ENCODE assay signal across 8 cellular contexts in the genomic region with DNA sequence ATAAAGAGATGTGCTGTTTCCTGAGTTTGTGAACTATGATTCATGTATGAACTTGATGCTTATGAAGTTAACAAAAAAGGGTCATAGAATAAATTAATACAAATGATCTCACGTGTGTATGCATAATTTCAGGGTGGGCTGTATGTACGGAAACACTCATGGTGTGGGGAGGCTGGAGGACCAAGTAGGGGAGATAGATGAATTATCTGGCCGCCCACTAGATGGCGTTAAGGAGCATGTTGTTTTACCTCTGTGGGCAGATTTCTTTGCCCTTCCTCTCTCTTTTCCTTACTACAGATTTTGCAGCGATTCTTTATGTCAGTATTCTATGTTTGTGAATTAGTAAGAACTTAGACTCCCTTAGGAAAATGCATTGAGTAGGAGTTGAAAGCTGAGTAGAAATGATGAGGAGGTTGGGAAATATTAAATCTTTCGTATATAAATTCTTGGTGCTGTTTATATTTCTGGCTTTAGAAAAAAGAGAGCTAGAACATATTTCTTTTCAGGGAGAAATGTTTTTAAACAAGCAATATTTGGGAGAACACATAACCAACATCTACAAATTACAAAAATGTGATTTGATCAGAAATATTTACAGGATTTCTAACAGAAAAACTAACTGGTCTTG. TPM values are rescaled to one million over a fixed set of nuclear protein-coding genes. Genes with fewer than 3 reads are reported as not detected.
DNase-seq lines count a peak whose midpoint lies in the region; ATAC-seq and TF ChIP-seq lines count a peak whose summit lies in the region.

No MANE protein-coding gene starts in this region.

- no peaks in the 10 kb centered on the region for H3K36me3 Mint-ChIP-seq in activated B cell treated with CpG ODN at 0.5 μM for 24 hours (ENCODE audit: low read depth)

- H3K4me3 Mint-ChIP-seq in activated B cell treated with CpG ODN at 0.5 μM for 24 hours = no peak overlapping the region

- DNase-seq in NOMO-1 (lab: John Stamatoyannopoulos, UW; ENCODE audit: unreplicated experiment in 2 of 2) (peak; percentile 20 to 34), NOMO-1 treated with dmso at 0.1 percent for 144 hours (lab: John Stamatoyannopoulos, UW; ENCODE audit: unreplicated experiment) (no peak), NCI-H2029 treated with DMSO at 0.1 percent for 48 hours (lab: John Stamatoyannopoulos, UW) (peak; percentile 1), activated B cell treated with CpG ODN at 0.5 μM for 24 hours (no peak), dermis blood vessel endothelial cell (peak; percentile 78), midbrain (lab: John Stamatoyannopoulos, UW) (peak; percentile 64), stromal cell of bone marrow (ENCODE audit: low read depth) (peak; percentile 36)

- no peaks in the 10 kb centered on the region for H3K4me1 Mint-ChIP-seq in activated B cell treated with CpG ODN at 0.5 μM for 24 hours

- TF ChIP-seq CTCF in activated B cell treated with CpG ODN at 0.5 μM for 24 hours (IDR thresholded peaks at IDR 0.05) = peak; percentile 42

- POLR2A ChIA-PET in activated B cell treated with CpG ODN at 0.5 μM for 24 hours (lab: Charles Lee) = no interaction called here

- ATAC-seq in HG02571 (IDR thresholded peaks at IDR 0.05; ENCODE audit: unreplicated experiment) = peak; percentile 74
- no peak for ATAC-seq in activated B cell treated with CpG ODN at 0.5 μM for 24 hours (ENCODE audit: low read depth)

- CTCF ChIA-PET in activated B cell treated with CpG ODN at 0.5 μM for 24 hours (lab: Charles Lee) = interaction anchor here (1.0 to 1.2 kb wide), 2 partner anchors 148 to 149 kb away, joined by 3 to 4 read pairs; no protein-coding TSS in a partner anchor

- peaks cover 13% of the 10 kb centered on the region for H3K27me3 Mint-ChIP-seq in activated B cell treated with CpG ODN at 0.5 μM for 24 hours

- no peak overlapping the region for H3K27ac Mint-ChIP-seq in activated B cell treated with CpG ODN at 0.5 μM for 24 hours

- intact Hi-C loops in activated B cell treated with CpG ODN at 0.5 μM for 24 hours (cut with micrococcal nuclease) = loop anchor here (10.0 kb wide), 1 partner anchor 403 kb away; no protein-coding TSS in a partner anchor

- peaks cover 6% of the 10 kb centered on the region for H3K9me3 Mint-ChIP-seq in activated B cell treated with CpG ODN at 0.5 μM for 24 hours

RNA-seq across cellular contexts. Expression of gene TMTC4, which starts 47.4 kb away (rescaled TPM):
- 13.6 and 17.0 TPM in 2 replicates for total RNA-seq in activated B cell treated with CpG ODN at 0.5 μM for 24 hours
- total RNA-seq in dermis blood vessel endothelial cell = 20.1 and 44.8 TPM in 2 replicates

Comparison
In these comparisons a context has a peak if more than half of its experiments do, and no peak if none do; other contexts are left out.
1. DNase-seq: peak in NOMO-1 (2 of 2), NCI-H2029 treated with DMSO at 0.1 percent for 48 hours (single experiment), dermis blood vessel endothelial cell (single experiment), midbrain (single experiment) and stromal cell of bone marrow (single experiment); none in NOMO-1 treated with dmso at 0.1 percent for 144 hours (single experiment) and activated B cell treated with CpG ODN at 0.5 μM for 24 hours (single experiment).